In the genomic region with DNA sequence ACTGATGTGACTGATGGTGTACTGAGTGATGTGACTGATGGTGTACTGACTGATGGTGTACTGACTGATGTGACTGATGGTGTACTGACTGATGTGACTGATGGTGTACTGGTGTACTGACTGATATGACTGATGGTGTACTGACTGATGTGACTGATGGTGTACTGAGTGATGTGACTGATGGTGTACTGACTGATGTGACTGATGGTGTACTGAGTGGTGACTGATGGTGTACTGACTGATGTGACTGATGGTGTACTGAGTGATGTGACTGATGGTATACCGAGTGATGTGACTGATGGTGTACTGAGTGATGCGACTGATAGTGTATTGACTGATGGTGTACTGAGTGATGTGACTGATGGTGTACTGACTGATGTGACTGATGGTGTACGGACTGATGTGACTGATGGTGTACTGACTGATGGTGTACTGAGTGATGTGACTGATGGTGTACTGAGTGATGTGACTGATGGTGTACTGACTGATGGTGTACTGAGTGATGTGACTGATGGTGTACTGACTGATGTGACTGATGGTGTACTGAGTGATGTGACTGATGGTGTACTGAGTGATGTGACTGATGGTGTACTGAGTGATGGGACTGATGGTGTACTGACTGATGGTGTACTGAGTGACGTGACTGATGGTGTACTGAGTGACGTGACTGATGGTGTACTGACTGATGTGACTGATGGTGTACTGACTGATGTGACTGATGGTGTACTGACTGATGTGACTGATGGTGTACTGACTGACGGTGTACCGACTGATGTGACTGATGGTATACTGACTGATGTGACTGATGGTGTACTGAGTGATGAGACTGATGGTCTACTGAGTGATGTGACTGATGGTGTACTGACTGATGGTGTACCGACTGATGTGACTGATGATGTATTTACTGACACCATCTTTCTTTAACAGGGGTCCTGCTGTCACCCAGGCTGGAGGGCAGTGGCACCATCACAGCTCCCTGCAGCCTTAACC, we compare ENCODE assay signal across 3 cellular contexts.
TF ChIP-seq lines count a peak whose summit lies in the region.
"Not testable (repeated sequence)": the region's sequence is repeated elsewhere in the genome, so short reads cannot be mapped to it uniquely, and the experiment has no call there.

No MANE protein-coding gene starts in this region.

TF ChIP-seq in A549, 52 proteins besides CTCF, POLR2A, EP300 and RAD21:
- TF ChIP-seq POLR2AphosphoS2 (conservative IDR thresholded peaks at IDR 0.05; ENCODE audit: low read length), result peak; percentile 85; the same call in 1 of the 2 replicates

TF ChIP-seq in HEK293, 187 proteins besides CTCF, POLR2A, EP300 and RAD21:
- TF ChIP-seq ZFP41 (tag by site-specific recombination; IDR thresholded peaks at IDR 0.05; ENCODE audit: borderline replicate concordance) (peak; percentile 56; the same call in 1 of the 2 replicates), ZNF211 (tag by site-specific recombination; IDR thresholded peaks at IDR 0.05; ENCODE audit: low read depth) (0 out of 2 replicates have a peak, but pooled peaks have one; percentile 14)
- TF ChIP-seq, protein P1, sequence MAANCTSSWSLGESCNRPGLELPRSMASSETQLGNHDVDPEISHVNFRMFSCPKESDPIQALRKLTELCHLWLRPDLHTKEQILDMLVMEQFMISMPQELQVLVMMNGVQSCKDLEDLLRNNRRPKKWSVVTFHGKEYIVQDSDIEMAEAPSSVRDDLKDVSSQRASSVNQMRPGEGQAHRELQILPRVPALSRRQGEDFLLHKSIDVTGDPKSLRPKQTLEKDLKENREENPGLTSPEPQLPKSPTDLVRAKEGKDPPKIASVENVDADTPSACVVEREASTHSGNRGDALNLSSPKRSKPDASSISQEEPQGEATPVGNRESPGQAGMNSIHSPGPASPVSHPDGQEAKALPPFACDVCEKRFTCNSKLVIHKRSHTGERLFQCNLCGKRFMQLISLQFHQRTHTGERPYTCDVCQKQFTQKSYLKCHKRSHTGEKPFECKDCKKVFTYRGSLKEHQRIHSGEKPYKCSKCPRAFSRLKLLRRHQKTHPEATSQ (tag by site-specific recombination; IDR thresholded peaks at IDR 0.05), result 0 out of 2 replicates have a peak, but pooled peaks have one; percentile 19

TF ChIP-seq in HepG2, 621 proteins besides CTCF, POLR2A, EP300 and RAD21:
- 0 out of 2 replicates have a peak, but pooled peaks have one; percentile 50 for TF ChIP-seq POLR2AphosphoS2 (IDR thresholded peaks at IDR 0.05; ENCODE audit: low read depth, low read length)
- peak; percentile 12 for TF ChIP-seq RBM22 (optimal IDR thresholded peaks at IDR 0.05; ENCODE audit: low read length)
- TF ChIP-seq FOXK2 (IDR thresholded peaks at IDR 0.05), result peak; percentile 29; the same call in 1 of the 2 replicates
- peak; percentile 48; the same call in 1 of the 2 replicates for TF ChIP-seq HOXA9 (CRISPR knock-in tag; IDR thresholded peaks at IDR 0.05; ENCODE audit: borderline replicate concordance)
- 0 out of 2 replicates have a peak, but pooled peaks have one; percentile 25 for TF ChIP-seq AKAP8 (CRISPR knock-in tag; IDR thresholded peaks at IDR 0.05)
- TF ChIP-seq, protein P2, sequence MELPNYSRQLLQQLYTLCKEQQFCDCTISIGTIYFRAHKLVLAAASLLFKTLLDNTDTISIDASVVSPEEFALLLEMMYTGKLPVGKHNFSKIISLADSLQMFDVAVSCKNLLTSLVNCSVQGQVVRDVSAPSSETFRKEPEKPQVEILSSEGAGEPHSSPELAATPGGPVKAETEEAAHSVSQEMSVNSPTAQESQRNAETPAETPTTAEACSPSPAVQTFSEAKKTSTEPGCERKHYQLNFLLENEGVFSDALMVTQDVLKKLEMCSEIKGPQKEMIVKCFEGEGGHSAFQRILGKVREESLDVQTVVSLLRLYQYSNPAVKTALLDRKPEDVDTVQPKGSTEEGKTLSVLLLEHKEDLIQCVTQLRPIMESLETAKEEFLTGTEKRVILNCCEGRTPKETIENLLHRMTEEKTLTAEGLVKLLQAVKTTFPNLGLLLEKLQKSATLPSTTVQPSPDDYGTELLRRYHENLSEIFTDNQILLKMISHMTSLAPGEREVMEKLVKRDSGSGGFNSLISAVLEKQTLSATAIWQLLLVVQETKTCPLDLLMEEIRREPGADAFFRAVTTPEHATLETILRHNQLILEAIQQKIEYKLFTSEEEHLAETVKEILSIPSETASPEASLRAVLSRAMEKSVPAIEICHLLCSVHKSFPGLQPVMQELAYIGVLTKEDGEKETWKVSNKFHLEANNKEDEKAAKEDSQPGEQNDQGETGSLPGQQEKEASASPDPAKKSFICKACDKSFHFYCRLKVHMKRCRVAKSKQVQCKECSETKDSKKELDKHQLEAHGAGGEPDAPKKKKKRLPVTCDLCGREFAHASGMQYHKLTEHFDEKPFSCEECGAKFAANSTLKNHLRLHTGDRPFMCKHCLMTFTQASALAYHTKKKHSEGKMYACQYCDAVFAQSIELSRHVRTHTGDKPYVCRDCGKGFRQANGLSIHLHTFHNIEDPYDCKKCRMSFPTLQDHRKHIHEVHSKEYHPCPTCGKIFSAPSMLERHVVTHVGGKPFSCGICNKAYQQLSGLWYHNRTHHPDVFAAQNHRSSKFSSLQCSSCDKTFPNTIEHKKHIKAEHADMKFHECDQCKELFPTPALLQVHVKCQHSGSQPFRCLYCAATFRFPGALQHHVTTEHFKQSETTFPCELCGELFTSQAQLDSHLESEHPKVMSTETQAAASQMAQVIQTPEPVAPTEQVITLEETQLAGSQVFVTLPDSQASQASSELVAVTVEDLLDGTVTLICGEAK (IDR thresholded peaks at IDR 0.05), result 0 out of 2 replicates have a peak, but pooled peaks have one; percentile 3
- TF ChIP-seq, protein P2 (CRISPR knock-in tag; IDR thresholded peaks at IDR 0.05), result not testable (repeated sequence)
- TF ChIP-seq SSRP1 (CRISPR knock-in tag; IDR thresholded peaks at IDR 0.05), result 0 out of 2 replicates have a peak, but pooled peaks have one; percentile 28
- 0 out of 2 replicates have a peak, but pooled peaks have one; percentile 3 for TF ChIP-seq FOXA1 (IDR thresholded peaks at IDR 0.05)
- TF ChIP-seq FOXA1, CREB1 (CRISPR knock-in tag; IDR thresholded peaks at IDR 0.05): not testable (repeated sequence)
- peak; percentile 37; the same call in 1 of the 2 replicates for TF ChIP-seq CREB1 (IDR thresholded peaks at IDR 0.05)
- 0 out of 2 replicates have a peak, but pooled peaks have one; percentile 59 for TF ChIP-seq ARNT (IDR thresholded peaks at IDR 0.05)
- TF ChIP-seq IKZF1 (IDR thresholded peaks at IDR 0.05), result 0 out of 2 replicates have a peak, but pooled peaks have one; percentile 51
- TF ChIP-seq, protein P3, sequence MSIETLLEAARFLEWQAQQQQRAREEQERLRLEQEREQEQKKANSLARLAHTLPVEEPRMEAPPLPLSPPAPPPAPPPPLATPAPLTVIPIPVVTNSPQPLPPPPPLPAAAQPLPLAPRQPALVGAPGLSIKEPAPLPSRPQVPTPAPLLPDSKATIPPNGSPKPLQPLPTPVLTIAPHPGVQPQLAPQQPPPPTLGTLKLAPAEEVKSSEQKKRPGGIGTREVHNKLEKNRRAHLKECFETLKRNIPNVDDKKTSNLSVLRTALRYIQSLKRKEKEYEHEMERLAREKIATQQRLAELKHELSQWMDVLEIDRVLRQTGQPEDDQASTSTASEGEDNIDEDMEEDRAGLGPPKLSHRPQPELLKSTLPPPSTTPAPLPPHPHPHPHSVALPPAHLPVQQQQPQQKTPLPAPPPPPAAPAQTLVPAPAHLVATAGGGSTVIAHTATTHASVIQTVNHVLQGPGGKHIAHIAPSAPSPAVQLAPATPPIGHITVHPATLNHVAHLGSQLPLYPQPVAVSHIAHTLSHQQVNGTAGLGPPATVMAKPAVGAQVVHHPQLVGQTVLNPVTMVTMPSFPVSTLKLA (IDR thresholded peaks at IDR 0.05), result 0 out of 2 replicates have a peak, but pooled peaks have one; percentile 2
TF ChIP-seq in HepG2: peak in this region for 12; not testable (repeated sequence) for 609.
